In genomic region chr19:4499318-4499717, GRCh38 we compare ENCODE assay signal across 7 cellular contexts. TPM values are rescaled to one million over a fixed set of nuclear protein-coding genes. Genes with fewer than 3 reads are reported as not detected.
"Had no signal": no experiment of that assay in that cellular context is flagged by ENCODE, and none has a peak within 500 bp of the region (broad histone marks: within the 10 kb centered on the region; RNA-seq: fewer than 3 reads in every experiment).

No MANE protein-coding gene starts in this region.

- H3K9me3 Mint-ChIP-seq: H9 had no signal

- ATAC-seq: K562 had no signal

- DNase-seq: GM23248, GOT3, H9, HCEC 1CT, IMR-90, KG1 had no signal

- H3K4me3 ChIP-seq: GM23248, K562 had no signal

- H3K4me1 Mint-ChIP-seq: H9 had no signal

- H3K27ac ChIP-seq: GM23248 had no signal

- H3K4me3 Mint-ChIP-seq: H9 had no signal

RNA-seq across cellular contexts. Expression of gene PLIN4, which starts 19.0 kb away (rescaled TPM):
- total RNA-seq: GM23248 had no signal

RNA-seq across cellular contexts. Expression of gene PLIN5, which starts 35.7 kb away (rescaled TPM):
- total RNA-seq: GM23248, IMR-90 had no signal

RNA-seq across cellular contexts. Expression of gene LRG1, which starts 40.5 kb away (rescaled TPM):
- total RNA-seq: GM23248, IMR-90 had no signal
